ENCODE assay signal across 12 cellular contexts in genomic region chr2:191670076-191670475, GRCh38.
DNase-seq lines count a peak whose midpoint lies in the region; ATAC-seq lines count a peak whose summit lies in the region.
"Had no signal": no experiment of that assay in that cellular context is flagged by ENCODE, and none has a peak within 500 bp of the region (broad histone marks: within the 10 kb centered on the region; RNA-seq: fewer than 3 reads in every experiment).

No MANE protein-coding gene starts in this region.

- ATAC-seq in GM18909 (IDR thresholded peaks at IDR 0.05; ENCODE audit: poor library complexity, unreplicated experiment) (peak; percentile 64), GM21619 (IDR thresholded peaks at IDR 0.05; ENCODE audit: unreplicated experiment) (peak; percentile 58), HG03095 (IDR thresholded peaks at IDR 0.05; ENCODE audit: unreplicated experiment) (peak; percentile 49)

- peak; percentile 58 for DNase-seq in kidney tubule cell (ENCODE audit: low spot score)
- DNase-seq in effector CD8-positive, alpha-beta T cell (lab: John Stamatoyannopoulos, UW), result no peak
- DNase-seq in activated CD4-positive, CD25-positive, alpha-beta regulatory T cell treated with anti-CD3 and anti-CD28 coated beads, Interleukin-2, amount 50 U/mL, for 72 hours, result no peak
- no peak for DNase-seq in iPS-NIHi11 (ENCODE audit: low spot score)
- DNase-seq in activated naive CD4-positive, alpha-beta T cell treated with Interleukin-2 at 50 U/mL for 16 hours, result no peak
- DNase-seq: CD8-positive, alpha-beta memory T cell; left ventricle myocardium inferior; PC-9; stimulated activated naive CD4-positive, alpha-beta T cell treated with Interleukin-2 at 50 U/mL for 16 hours had no signal
